In the genomic region with DNA sequence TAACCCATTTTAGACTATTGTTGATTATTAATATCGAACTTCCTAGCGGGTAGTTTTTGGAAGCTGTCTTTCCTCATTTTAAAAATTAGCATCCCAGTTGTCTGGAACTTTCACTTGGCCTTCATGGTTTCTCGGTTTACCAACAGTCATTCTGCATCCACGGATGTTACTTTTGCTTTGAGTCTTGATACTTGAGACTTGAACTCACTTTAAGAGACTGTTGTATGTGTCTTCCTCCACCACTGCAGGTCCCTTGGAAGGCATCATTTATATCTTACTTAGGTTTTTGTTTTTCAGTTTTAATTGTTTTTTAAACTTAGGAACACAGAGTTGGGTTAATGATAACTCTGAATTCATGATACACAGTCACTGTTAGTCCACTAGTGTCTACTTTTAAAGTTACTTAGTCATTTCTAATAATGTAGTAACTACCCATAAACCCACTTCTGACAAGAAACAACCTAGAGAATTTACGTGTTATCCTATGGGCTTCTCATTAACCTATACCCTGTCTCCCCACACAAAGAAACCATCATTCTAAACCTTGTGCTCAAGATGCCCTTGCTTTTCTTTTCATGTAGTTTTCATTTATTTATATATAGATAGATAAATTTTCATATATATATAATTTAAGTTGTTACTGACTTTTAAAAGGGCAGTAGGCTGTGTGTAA, we compare ENCODE assay signal across 34 cellular contexts.
"Had no signal": no experiment of that assay in that cellular context is flagged by ENCODE, and none has a peak within 500 bp of the region (broad histone marks: within the 10 kb centered on the region; RNA-seq: fewer than 3 reads in every experiment).

No MANE protein-coding gene starts in this region.

- H3K27me3 ChIP-seq: body of pancreas, cardiac muscle cell, dorsolateral prefrontal cortex had no signal

- H3K4me3 Mint-ChIP-seq: activated B cell treated with CpG ODN at 0.5 μM for 24 hours; activated CD8-positive, alpha-beta memory T cell treated with anti-CD3 and anti-CD28 coated beads, Interleukin-2, amount 10 ng/mL, durations not matched to agents 7 days and 5 days; activated CD8-positive, alpha-beta T cell treated with anti-CD3 and anti-CD28 coated beads, Interleukin-2, amount 10 ng/mL, durations not matched to agents 7 days and 5 days; activated naive CD8-positive, alpha-beta T cell; activated T-cell treated with anti-CD3 and anti-CD28 coated beads, Interleukin-2, amount 50 U/mL, for 24 hours; activated T-helper 17 cell treated with anti-CD3 and anti-CD28 coated beads, Interleukin-2, amount 50 U/mL, for 72 hours; dendritic cell treated with granulocyte-macrophage colony-stimulating factor and Interleukin-4, amounts not matched to agents 40 ng/mL and 50 ng/mL, for 4 days; endodermal cell; T-helper 17 cell; T-helper 2 cell treated with Interferon-gamma antibody and Interleukin-4, amounts not matched to agents 5 μg/mL and 100 μg/mL, for 36 hours had no signal

- H3K36me3 Mint-ChIP-seq: activated CD8-positive, alpha-beta memory T cell treated with anti-CD3 and anti-CD28 coated beads, Interleukin-2, amount 10 ng/mL, durations not matched to agents 7 days and 5 days; activated naive CD8-positive, alpha-beta T cell had no signal

- H3K9me3 ChIP-seq: body of pancreas had no signal

- DNase-seq: activated B cell treated with CpG ODN at 0.5 μM for 24 hours; activated CD4-positive, alpha-beta T cell treated with anti-CD3 and anti-CD28 coated beads for 48 hours; activated CD4-positive, alpha-beta T cell treated with anti-CD3 and anti-CD28 coated beads, Interleukin-2, amount 50 U/mL, for 1 hour; activated CD4-positive, alpha-beta T cell treated with anti-CD3 and anti-CD28 coated beads, Interleukin-2, amount 50 U/mL, for 48 hours; activated CD8-positive, alpha-beta memory T cell treated with anti-CD3 and anti-CD28 coated beads, Interleukin-2, amount 10 ng/mL, durations not matched to agents 7 days and 5 days; activated CD8-positive, alpha-beta memory T cell treated with anti-CD3 and anti-CD28 coated beads, Interleukin-2, amount 50 U/mL, for 4 hours; activated CD8-positive, alpha-beta T cell treated with anti-CD3 and anti-CD28 coated beads, Interleukin-2, amount 10 ng/mL, durations not matched to agents 7 days and 5 days; activated effector memory CD4-positive, alpha-beta T cell treated with Interleukin-2 at 50 U/mL for 16 hours; activated gamma-delta T cell treated with Interleukin-2 at 50 U/mL for 16 hours; activated naive CD4-positive, alpha-beta T cell treated with anti-CD3 and anti-CD28 coated beads, Interleukin-2, amount 50 U/mL, for 16 hours; activated naive CD4-positive, alpha-beta T cell treated with Interleukin-2 at 50 U/mL for 16 hours; activated T-cell treated with anti-CD3 and anti-CD28 coated beads, Interleukin-2, amount 50 U/mL, for 24 hours; amniotic stem cell; anterior cingulate cortex; body of pancreas; central memory CD4-positive, alpha-beta T cell; dorsolateral prefrontal cortex; effector memory CD4-positive, alpha-beta T cell; endodermal cell; foreskin fibroblast; head of caudate nucleus; T-helper 1 cell; T-helper 17 cell; T1000; WERI-Rb-1 had no signal

- H3K36me3 ChIP-seq: WERI-Rb-1 had no signal

- H3K27ac Mint-ChIP-seq: activated B cell treated with CpG ODN at 0.5 μM for 24 hours; activated CD8-positive, alpha-beta memory T cell treated with anti-CD3 and anti-CD28 coated beads, Interleukin-2, amount 10 ng/mL, durations not matched to agents 7 days and 5 days; activated CD8-positive, alpha-beta T cell treated with anti-CD3 and anti-CD28 coated beads, Interleukin-2, amount 10 ng/mL, durations not matched to agents 7 days and 5 days; activated naive CD8-positive, alpha-beta T cell; activated T-cell treated with anti-CD3 and anti-CD28 coated beads, Interleukin-2, amount 50 U/mL, for 24 hours; activated T-helper 17 cell treated with anti-CD3 and anti-CD28 coated beads, Interleukin-2, amount 50 U/mL, for 72 hours; dendritic cell treated with granulocyte-macrophage colony-stimulating factor and Interleukin-4, amounts not matched to agents 40 ng/mL and 50 ng/mL, for 4 days; endodermal cell; T-helper 17 cell had no signal

- FAIRE-seq: frontal cortex had no signal

- H3K4me1 Mint-ChIP-seq: activated B cell treated with CpG ODN at 0.5 μM for 24 hours, T-helper 17 cell had no signal

- H3K4me3 ChIP-seq: body of pancreas, cardiac muscle cell, coronary artery, dorsolateral prefrontal cortex had no signal

- ATAC-seq: activated CD4-positive, CD25-positive, alpha-beta regulatory T cell treated with anti-CD3 and anti-CD28 coated beads, Interleukin-2, amount 50 U/mL, for 24 hours; activated CD8-positive, alpha-beta memory T cell treated with anti-CD3 and anti-CD28 coated beads, Interleukin-2, amount 10 ng/mL, durations not matched to agents 7 days and 5 days; activated CD8-positive, alpha-beta T cell treated with anti-CD3 and anti-CD28 coated beads, Interleukin-2, amount 10 ng/mL, durations not matched to agents 7 days and 5 days; activated T-helper 17 cell treated with anti-CD3 and anti-CD28 coated beads, Interleukin-2, amount 50 U/mL, for 72 hours; body of pancreas; esophagus mucosa; T-helper 17 cell had no signal

- H3K9me3 Mint-ChIP-seq: activated B cell treated with CpG ODN at 0.5 μM for 24 hours; endodermal cell; T-helper 2 cell treated with Interferon-gamma antibody and Interleukin-4, amounts not matched to agents 5 μg/mL and 100 μg/mL, for 36 hours had no signal

- H3K27me3 Mint-ChIP-seq: activated B cell treated with CpG ODN at 0.5 μM for 24 hours; activated CD8-positive, alpha-beta memory T cell treated with anti-CD3 and anti-CD28 coated beads, Interleukin-2, amount 10 ng/mL, durations not matched to agents 7 days and 5 days; activated naive CD8-positive, alpha-beta T cell; activated T-cell treated with anti-CD3 and anti-CD28 coated beads, Interleukin-2, amount 50 U/mL, for 24 hours; activated T-helper 17 cell treated with anti-CD3 and anti-CD28 coated beads, Interleukin-2, amount 50 U/mL, for 72 hours; dendritic cell treated with granulocyte-macrophage colony-stimulating factor and Interleukin-4, amounts not matched to agents 40 ng/mL and 50 ng/mL, for 4 days; T-helper 17 cell had no signal

- H3K27ac ChIP-seq: body of pancreas, cardiac muscle cell, coronary artery, dorsolateral prefrontal cortex, WERI-Rb-1 had no signal
